19 cellular contexts compared by ENCODE assay signal in the genomic region with DNA sequence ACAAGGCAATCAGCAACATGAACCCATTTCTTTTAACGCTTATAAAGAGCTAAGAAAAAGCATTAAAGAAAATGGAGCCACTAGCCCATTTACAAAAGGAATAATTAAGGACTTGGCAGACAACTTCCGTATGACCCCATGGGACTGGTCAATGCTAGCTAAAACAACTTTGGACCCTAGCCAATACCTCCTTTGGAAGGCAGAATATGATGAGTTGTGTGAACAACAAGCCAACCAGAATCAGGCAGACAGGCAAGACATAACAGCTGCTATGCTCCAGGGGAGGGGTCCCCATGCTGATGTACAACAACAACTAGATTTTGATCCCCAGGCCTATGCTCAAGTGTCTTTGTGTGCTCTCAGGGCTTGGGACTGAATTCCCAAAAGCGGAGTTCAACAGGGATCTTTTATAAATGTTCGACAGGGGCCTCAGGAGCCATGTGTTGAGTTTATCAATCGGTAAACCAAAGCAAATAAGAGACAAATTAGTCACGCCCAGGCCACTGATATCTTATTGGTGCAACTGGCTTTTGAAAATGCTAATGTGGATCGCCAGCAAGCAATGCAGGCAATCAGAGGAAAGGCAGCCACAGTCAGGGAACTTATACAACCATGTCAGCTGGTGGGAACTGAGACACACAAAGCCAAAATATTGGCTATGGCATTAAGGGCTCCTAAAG.
"Had no signal": no experiment of that assay in that cellular context is flagged by ENCODE, and none has a peak within 500 bp of the region (broad histone marks: within the 10 kb centered on the region; RNA-seq: fewer than 3 reads in every experiment).

No MANE protein-coding gene starts in this region.

- H3K4me1 ChIP-seq: adrenal gland, lower lobe of right lung, parathyroid adenoma, stomach had no signal

- H3K9ac ChIP-seq: parathyroid adenoma had no signal

- H3K4me1 Mint-ChIP-seq: natural killer cell had no signal

- H3K4me2 ChIP-seq: smooth muscle cell had no signal

- H3K36me3 Mint-ChIP-seq: activated naive CD4-positive, alpha-beta T cell treated with anti-CD3 and anti-CD28 coated beads, Interleukin-2, amount 50 U/mL, for 72 hours; type B pancreatic cell had no signal

- H3K4me3 ChIP-seq: adrenal gland, lower lobe of right lung, right lobe of liver, smooth muscle cell, stomach had no signal

- H2AFZ ChIP-seq: parathyroid adenoma had no signal

- ATAC-seq: activated naive CD4-positive, alpha-beta T cell treated with anti-CD3 and anti-CD28 coated beads, Interleukin-2, amount 50 U/mL, for 72 hours; effector memory CD8-positive, alpha-beta T cell; left colon; lower lobe of right lung; natural killer cell; right lobe of liver had no signal

- DNase-seq: activated CD4-positive, alpha-beta T cell treated with anti-CD3 and anti-CD28 coated beads, Interleukin-2, amount 50 U/mL, for 1 hour; activated CD4-positive, CD25-positive, alpha-beta regulatory T cell treated with anti-CD3 and anti-CD28 coated beads, Interleukin-2, amount 50 U/mL, for 72 hours; activated CD8-positive, alpha-beta memory T cell treated with anti-CD3 and anti-CD28 coated beads, Interleukin-2, amount 50 U/mL, for 4 hours; activated gamma-delta T cell; adrenal gland; caudate nucleus; effector memory CD8-positive, alpha-beta T cell; left colon; lower lobe of right lung; natural killer cell; right lobe of liver; stimulated activated CD4-positive, alpha-beta T cell treated with anti-CD3 and anti-CD28 coated beads, Interleukin-4, amount 100 ng/mL, for 1 hour; stomach; T1000 had no signal

- H3K4me3 Mint-ChIP-seq: effector memory CD8-positive, alpha-beta T cell; natural killer cell; type B pancreatic cell had no signal

- H3K79me2 ChIP-seq: parathyroid adenoma had no signal

- H3K27me3 ChIP-seq: adrenal gland, neutrophil, right lobe of liver, stomach had no signal

- H3K9me3 ChIP-seq: adrenal gland, lower lobe of right lung, neutrophil, right lobe of liver, stomach had no signal

- H3K27ac ChIP-seq: adrenal gland, lower lobe of right lung, neutrophil, parathyroid adenoma, right lobe of liver, stomach had no signal

- H3K36me3 ChIP-seq: adrenal gland, lower lobe of right lung, neutrophil, right lobe of liver, stomach had no signal

- H3K27me3 Mint-ChIP-seq: effector memory CD8-positive, alpha-beta T cell; type B pancreatic cell had no signal
